Comparison of ENCODE assay signal across 13 cellular contexts in genomic region chr22:24471570-24471969, GRCh38. TPM values are rescaled to one million over a fixed set of nuclear protein-coding genes. Genes with fewer than 3 reads are reported as not detected.
DNase-seq lines count a peak whose midpoint lies in the region; ATAC-seq and TF ChIP-seq lines count a peak whose summit lies in the region.
"Had no signal": no experiment of that assay in that cellular context is flagged by ENCODE, and none has a peak within 500 bp of the region (broad histone marks: within the 10 kb centered on the region; RNA-seq: fewer than 3 reads in every experiment).

No MANE protein-coding gene starts in this region.

- TF ChIP-seq CTCF in AG09309 (IDR thresholded peaks at IDR 0.05; ENCODE audit: control insufficient read depth, insufficient read depth, low read depth, low read length, missing control alignments): no peak
- no peak for TF ChIP-seq CTCF in fibroblast of villous mesenchyme (IDR thresholded peaks at IDR 0.05; ENCODE audit: insufficient read depth, low read depth, low read length)

- ATAC-seq in SK-N-SH treated with all-trans-retinoic acid at 6 μM for 48 hours (no peak), HG02884 (IDR thresholded peaks at IDR 0.05; ENCODE audit: unreplicated experiment) (no peak), GM19467 (IDR thresholded peaks at IDR 0.05; ENCODE audit: unreplicated experiment) (no peak), GM21619 (IDR thresholded peaks at IDR 0.05; ENCODE audit: unreplicated experiment) (no peak)

- no peak overlapping the region for H3K4me3 ChIP-seq in AG09309 (ENCODE audit: control insufficient read depth, low read depth, low read length)
- H3K4me3 ChIP-seq in fibroblast of villous mesenchyme (ENCODE audit: low read depth, low read length): no peak overlapping the region
- H3K4me3 ChIP-seq: SJCRH30 had no signal

- peak; percentile 16 for DNase-seq in AG09309 (ENCODE audit: low read depth)
- peak; percentile 77 for DNase-seq in fibroblast of villous mesenchyme (ENCODE audit: low read depth)
- peak; percentile 71 for DNase-seq in non-pigmented ciliary epithelial cell (ENCODE audit: low read depth)
- no peak for DNase-seq in NCI-H1092 (lab: John Stamatoyannopoulos, UW)
- DNase-seq: activated effector memory CD4-positive, alpha-beta T cell treated with anti-CD3 and anti-CD28 coated beads, Interleukin-2, amount 50 U/mL, for 16 hours; endodermal cell; KG1; SJCRH30; trophoblast cell had no signal

TF ChIP-seq in SK-N-SH treated with all-trans-retinoic acid at 6 μM for 48 hours, 23 proteins besides CTCF, POLR2A, EP300 and RAD21:
- TF ChIP-seq CSDC2 (CRISPR knock-in tag; IDR thresholded peaks at IDR 0.05) (no peak), ISL1 (CRISPR knock-in tag; IDR thresholded peaks at IDR 0.05) (peak; percentile 13; the same call in 1 of the 2 replicates)

RNA-seq across cellular contexts. Expression of gene UPB1, which starts 23.6 kb away (rescaled TPM):
- total RNA-seq in fibroblast of villous mesenchyme: under 0.01 and 0.32 TPM in 2 replicates

RNA-seq across cellular contexts. Expression of gene ADORA2A, which starts 44.2 kb away (rescaled TPM):
- total RNA-seq in fibroblast of villous mesenchyme: 3.2 and 3.9 TPM in 2 replicates
